ENCODE assay signal across 8 cellular contexts in the genomic region with DNA sequence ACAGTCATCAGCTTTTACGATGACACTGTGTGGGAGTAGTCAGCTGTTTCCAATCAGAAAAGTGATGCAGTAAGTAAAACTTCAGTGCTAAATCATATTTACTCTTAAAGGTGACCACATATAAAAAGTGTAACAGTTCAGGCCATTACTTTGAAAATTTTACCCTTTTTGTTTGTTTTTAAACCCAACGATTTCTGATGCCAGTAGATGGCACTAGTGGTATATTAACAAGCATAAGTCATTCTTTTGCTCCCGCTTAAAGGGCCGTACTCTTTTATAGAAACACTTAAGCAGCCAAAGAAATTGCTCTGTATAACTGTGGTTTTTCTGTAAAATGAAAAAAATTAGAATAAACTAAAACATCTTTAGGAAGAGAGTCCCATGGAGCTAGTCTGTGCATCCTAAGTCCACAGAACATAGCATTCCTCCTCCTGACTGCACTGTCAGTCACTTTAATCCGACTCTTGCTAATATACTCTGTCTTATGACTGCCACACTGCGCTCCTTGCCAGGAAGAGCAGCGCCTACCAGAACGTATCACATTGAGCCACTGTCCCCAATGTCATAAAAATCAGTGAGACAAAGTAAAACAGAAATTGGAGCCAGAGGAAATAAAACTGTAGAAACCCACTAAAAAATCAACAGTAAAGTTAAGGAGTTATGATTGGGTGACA. TPM values are rescaled to one million over a fixed set of nuclear protein-coding genes. Genes with fewer than 3 reads are reported as not detected.
A peak's percentile ranks its signal among the peaks of the same experiment; 100 is the strongest.
DNase-seq lines count a peak whose midpoint lies in the region; ATAC-seq and TF ChIP-seq lines count a peak whose summit lies in the region.

No MANE protein-coding gene starts in this region.

- CTCF ChIA-PET in mammary epithelial cell (lab: Charles Lee; ENCODE audit: low non-redundant PET) = no interaction called here

- 9% methylated on average over 8 of the region's 8 CpGs for WGBS in mammary epithelial cell (ENCODE audit: low coverage, missing lambda C conversion rate)

- H3K9me3 ChIP-seq in mammary epithelial cell (replicated peaks; ENCODE audit: insufficient read depth, low read length) = no peaks in the 10 kb centered on the region
- no peaks in the 10 kb centered on the region for H3K9me3 ChIP-seq in tibial artery

- no peaks in the 10 kb centered on the region for H4K20me1 ChIP-seq in mammary epithelial cell (ENCODE audit: insufficient read depth, low read length)

- TSS peak; percentile 76 for BruUV-seq in mammary epithelial cell (replicated peaks; lab: Mats Ljungman, UMichigan)

- intact Hi-C loops in mammary epithelial cell (cut with micrococcal nuclease) (loop anchor here (1.0 to 5.0 kb wide), 6 partner anchors 26 to 933 kb away; no protein-coding TSS in a partner anchor), tibial artery (cut with DNase I; ENCODE audit: low total_unique reads) (loop anchor here (5.0 kb wide), 1 partner anchor 88 kb away; no protein-coding TSS in a partner anchor)

- peaks cover 3% of the 10 kb centered on the region for H3K36me3 ChIP-seq in mammary epithelial cell (ENCODE audit: insufficient read depth, low read length)
- peaks cover 0 to 12% (median 8%) of the 10 kb centered on the region in 3 donors for H3K36me3 ChIP-seq in tibial artery

- in situ Hi-C loops in mammary epithelial cell (cut with MboI; ENCODE audit: low sequenced_read_pairs in 2 of 2) = loop anchor here in 1 of 2 donors (25.0 kb wide), 1 partner anchor 333 kb away; the partner anchor contains the start of gene CCDC28A

- H3K4me1 ChIP-seq in mammary epithelial cell (ENCODE audit: insufficient read depth, low read length) = peaks cover 4% of the 10 kb centered on the region
- no peaks in the 10 kb centered on the region for H3K4me1 ChIP-seq in tibial artery

- peak; percentile 60 for DNase-seq in AG20443 (ENCODE audit: low spot score)
- DNase-seq in NCI-H748 (lab: John Stamatoyannopoulos, UW; ENCODE audit: unreplicated experiment) = peak; percentile 59
- DNase-seq in mammary epithelial cell = peak; percentile 24
- peak; percentile 68 for DNase-seq in kidney tubule cell (ENCODE audit: low spot score)
- no peak for DNase-seq in tibial artery
- no peak for DNase-seq in activated T-cell treated with anti-CD3 and anti-CD28 coated beads, Interleukin-2, amount 50 U/mL, for 1 hour

- H3K4me2 ChIP-seq in mammary epithelial cell (ENCODE audit: insufficient read depth, low read depth, low read length) = peak overlapping the region; percentile 26

- ATAC-seq in GM19467 (IDR thresholded peaks at IDR 0.05; ENCODE audit: unreplicated experiment) = peak; percentile 51
- no peak for ATAC-seq in GM18505 (IDR thresholded peaks at IDR 0.05; ENCODE audit: unreplicated experiment)

- no peak overlapping the region for H3K4me3 ChIP-seq in mammary epithelial cell (replicated peaks in 1 of 3; ENCODE audit: insufficient read depth in 1 of 3, low read depth in 2 of 3, low read length in 3 of 3)
- H3K4me3 ChIP-seq in tibial artery = no peak overlapping the region

- no peak overlapping the region for H3K9ac ChIP-seq in mammary epithelial cell (ENCODE audit: insufficient read depth, low read length)

- TF ChIP-seq POLR2A in GM18505 (IDR thresholded peaks at IDR 0.05; ENCODE audit: borderline replicate concordance, extremely low read depth, insufficient read depth, insufficient read length) = no peak

- H3K27ac ChIP-seq in mammary epithelial cell (ENCODE audit: insufficient read depth, low read depth, low read length) = no peak overlapping the region
- H3K27ac ChIP-seq in tibial artery = no peak overlapping the region

- dilution Hi-C loops in mammary epithelial cell (cut with HindIII; ENCODE audit: low sequenced_read_pairs) = loop anchor here (5.0 kb wide), 1 partner anchor 83 kb away; no protein-coding TSS in a partner anchor

- TF ChIP-seq CTCF in mammary epithelial cell (conservative IDR thresholded peaks at IDR 0.05 in 1 of 2, IDR thresholded peaks at IDR 0.05 in 1 of 2; ENCODE audit: extremely low read depth in 1 of 2, insufficient read depth in 1 of 2, low read depth in 1 of 2, low read length in 2 of 2) (peak; percentile 57 to 63), tibial artery (IDR thresholded peaks at IDR 0.05) (peak; percentile 46 to 51)

- H2AFZ ChIP-seq in mammary epithelial cell (ENCODE audit: low read depth, low read length) = no peak overlapping the region

- H3K27me3 ChIP-seq in mammary epithelial cell (ENCODE audit: insufficient read depth, low read length) = no peaks in the 10 kb centered on the region
- no peaks in the 10 kb centered on the region for H3K27me3 ChIP-seq in tibial artery

- no peaks in the 10 kb centered on the region for H3K79me2 ChIP-seq in mammary epithelial cell (ENCODE audit: insufficient read depth, low read length)

RNA-seq across cellular contexts. Expression of gene HEBP2, which starts 25.1 kb away (rescaled TPM):
- 10 to 100 TPM; 63.8 to 99.1 TPM for total RNA-seq in mammary epithelial cell
- polyA plus RNA-seq in mammary epithelial cell = 19.3 TPM
- polyA minus RNA-seq in mammary epithelial cell = 1.8 TPM

RNA-seq across cellular contexts. Expression of gene SMIM28, which starts 51.4 kb away (rescaled TPM):
- total RNA-seq in mammary epithelial cell = not detected
- polyA plus RNA-seq in mammary epithelial cell = not detected
- polyA minus RNA-seq in mammary epithelial cell = not detected

Comparison
In these comparisons a context has a peak if more than half of its experiments do, and no peak if none do; other contexts are left out.
1. DNase-seq: peak in AG20443 (single experiment), NCI-H748 (single experiment), mammary epithelial cell (single experiment) and kidney tubule cell (single experiment); none in tibial artery (0 of 2) and activated T-cell treated with anti-CD3 and anti-CD28 coated beads, Interleukin-2, amount 50 U/mL, for 1 hour (single experiment).